ENCODE assay signal across 17 cellular contexts in the genomic region with DNA sequence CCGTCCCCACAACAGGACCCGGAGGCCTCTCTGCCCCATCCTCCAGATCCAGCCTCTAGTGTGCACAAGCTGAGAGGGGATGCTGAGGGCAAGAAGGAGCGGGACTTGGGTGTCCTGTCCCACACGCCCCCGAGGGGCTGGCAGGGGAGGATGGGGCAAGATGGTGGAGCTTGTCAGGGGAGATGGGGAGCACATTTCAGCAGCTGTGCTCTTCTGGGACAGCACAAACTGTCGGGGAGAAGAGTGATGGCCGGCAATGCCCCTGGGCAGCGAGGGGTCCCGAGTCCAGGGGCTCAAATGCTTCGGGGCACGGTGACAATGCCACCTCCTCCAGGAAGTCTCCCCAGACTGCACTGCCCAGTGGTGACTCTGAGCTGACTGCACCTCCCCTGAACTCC.
DNase-seq lines count a peak whose midpoint lies in the region; ATAC-seq, FAIRE-seq and TF ChIP-seq lines count a peak whose summit lies in the region.
"Had no signal": no experiment of that assay in that cellular context is flagged by ENCODE, and none has a peak within 500 bp of the region (broad histone marks: within the 10 kb centered on the region; RNA-seq: fewer than 3 reads in every experiment).

No MANE protein-coding gene starts in this region.

- H3K36me3 ChIP-seq in lower lobe of right lung: no peaks in the 10 kb centered on the region
- H3K36me3 ChIP-seq: BLaER1 had no signal

- TF ChIP-seq POLR2A in GM12892 (IDR thresholded peaks at IDR 0.05; ENCODE audit: low read depth, low read length): no peak

- H3K27me3 ChIP-seq in lower lobe of right lung (ENCODE audit: low read depth): peaks cover 26% of the 10 kb centered on the region

- H3K9me3 ChIP-seq in lower lobe of right lung: no peaks in the 10 kb centered on the region
- H3K9me3 ChIP-seq: BLaER1, Caco-2 had no signal

- ATAC-seq in Right ventricle myocardium superior (ENCODE audit: poor library complexity): no peak
- no peak for ATAC-seq in Right ventricle myocardium inferior
- no peak for ATAC-seq in lower lobe of right lung
- ATAC-seq in stimulated activated memory B cell treated with anti-CD40 and anti-IgM and Interleukin-4, amounts not matched to agents 10 μg/mL and 1 μg/mL and 100 μg/mL, for 72 hours: peak; percentile 7

- FAIRE-seq in GM12892 (lab: Jason Lieb, UNC): no peak
- FAIRE-seq: H54 had no signal

- TF ChIP-seq CTCF in chondrocyte (IDR thresholded peaks at IDR 0.05): no peak
- no peak for TF ChIP-seq CTCF in lower lobe of right lung (IDR thresholded peaks at IDR 0.05)

- no peaks in the 10 kb centered on the region for H3K36me3 Mint-ChIP-seq in chondrocyte (ENCODE audit: low read depth)
- H3K36me3 Mint-ChIP-seq in stimulated activated memory B cell treated with anti-CD40 and anti-IgM and Interleukin-4, amounts not matched to agents 10 μg/mL and 1 μg/mL and 100 μg/mL, for 72 hours: no peaks in the 10 kb centered on the region
- H3K36me3 Mint-ChIP-seq: CD8-positive, alpha-beta memory T cell had no signal

- H3K4me3 Mint-ChIP-seq in chondrocyte (ENCODE audit: unreplicated experiment): no peak overlapping the region
- no peak overlapping the region for H3K4me3 Mint-ChIP-seq in stimulated activated memory B cell treated with anti-CD40 and anti-IgM and Interleukin-4, amounts not matched to agents 10 μg/mL and 1 μg/mL and 100 μg/mL, for 72 hours

- peak; percentile 14 for DNase-seq in Right ventricle myocardium superior
- DNase-seq in Right ventricle myocardium inferior (ENCODE audit: missing footprints): no peak
- DNase-seq in chondrocyte (ENCODE audit: low spot score): peak; percentile 81
- no peak for DNase-seq in lower lobe of right lung
- DNase-seq in germinal center (ENCODE audit: low spot score): no peak
- no peak for DNase-seq in GM12892 (ENCODE audit: insufficient read length)
- DNase-seq in NCI-H1417 (lab: John Stamatoyannopoulos, UW): no peak
- DNase-seq: AML-193, Caco-2, GDM1 had no signal

- H3K27ac ChIP-seq in lower lobe of right lung: no peak overlapping the region
- H3K27ac ChIP-seq: 22Rv1, BLaER1, GM23248, HL-60 had no signal

- no peak overlapping the region for H3K27ac Mint-ChIP-seq in chondrocyte (ENCODE audit: unreplicated experiment)
- H3K27ac Mint-ChIP-seq in stimulated activated memory B cell treated with anti-CD40 and anti-IgM and Interleukin-4, amounts not matched to agents 10 μg/mL and 1 μg/mL and 100 μg/mL, for 72 hours: no peak overlapping the region
- H3K27ac Mint-ChIP-seq: CD8-positive, alpha-beta memory T cell had no signal

- intact Hi-C loops in Right ventricle myocardium superior (cut with DNase I): no loop called here
- intact Hi-C loops in Right ventricle myocardium inferior (cut with DNase I): no loop called here
- intact Hi-C loops in lower lobe of right lung (cut with DNase I): no loop called here

- H3K27me3 Mint-ChIP-seq in chondrocyte (ENCODE audit: low read depth): peaks cover 12% of the 10 kb centered on the region
- peaks cover 69% of the 10 kb centered on the region for H3K27me3 Mint-ChIP-seq in stimulated activated memory B cell treated with anti-CD40 and anti-IgM and Interleukin-4, amounts not matched to agents 10 μg/mL and 1 μg/mL and 100 μg/mL, for 72 hours

- no peaks in the 10 kb centered on the region for H3K9me3 Mint-ChIP-seq in chondrocyte (ENCODE audit: low read depth)
- no peaks in the 10 kb centered on the region for H3K9me3 Mint-ChIP-seq in stimulated activated memory B cell treated with anti-CD40 and anti-IgM and Interleukin-4, amounts not matched to agents 10 μg/mL and 1 μg/mL and 100 μg/mL, for 72 hours
- H3K9me3 Mint-ChIP-seq: CD8-positive, alpha-beta memory T cell had no signal

- H3K4me1 ChIP-seq in lower lobe of right lung: peaks cover 11% of the 10 kb centered on the region
- H3K4me1 ChIP-seq: Caco-2 had no signal

- H3K4me1 Mint-ChIP-seq in chondrocyte (ENCODE audit: low read depth): peaks cover 4% of the 10 kb centered on the region
- H3K4me1 Mint-ChIP-seq in stimulated activated memory B cell treated with anti-CD40 and anti-IgM and Interleukin-4, amounts not matched to agents 10 μg/mL and 1 μg/mL and 100 μg/mL, for 72 hours: peaks cover 10% of the 10 kb centered on the region

- H3K4me3 ChIP-seq in lower lobe of right lung: peak overlapping the region; percentile 49
- H3K4me3 ChIP-seq: BLaER1, GM23248 had no signal

Comparison
In these comparisons a context has a peak if more than half of its experiments do, and no peak if none do; other contexts are left out.
1. DNase-seq: peak in Right ventricle myocardium superior (single experiment) and chondrocyte (single experiment); none in Right ventricle myocardium inferior (single experiment), lower lobe of right lung (single experiment), germinal center (single experiment), GM12892 (single experiment) and NCI-H1417 (0 of 3).